Comparison of ENCODE assay signal across 1 cellular context in genomic region chr11:2139691-2140337, GRCh38.
TF ChIP-seq lines count a peak whose summit lies in the region.

No MANE protein-coding gene starts in this region.

TF ChIP-seq in HepG2, 621 proteins besides CTCF, POLR2A, EP300 and RAD21 (continued from another document and continues in another):
- TF ChIP-seq PATZ1 (CRISPR knock-in tag; IDR thresholded peaks at IDR 0.05) (peak; percentile 76), ZNF777 (CRISPR knock-in tag; IDR thresholded peaks at IDR 0.05) (peak; percentile 75), THAP11 (CRISPR knock-in tag; IDR thresholded peaks at IDR 0.05) (0 out of 2 replicates have a peak, but pooled peaks have one; percentile 9), ZNF10 (CRISPR knock-in tag; IDR thresholded peaks at IDR 0.05; ENCODE audit: borderline replicate concordance, low read depth) (no peak), IKZF5 (CRISPR knock-in tag; IDR thresholded peaks at IDR 0.05) (no peak), CREB3 (CRISPR knock-in tag; IDR thresholded peaks at IDR 0.05) (no peak), NCOA2 (CRISPR knock-in tag; IDR thresholded peaks at IDR 0.05) (no peak), MYC (CRISPR knock-in tag; IDR thresholded peaks at IDR 0.05; ENCODE audit: borderline replicate concordance) (peak; percentile 15; the same call in 1 of the 2 replicates), TFAP4 (IDR thresholded peaks at IDR 0.05; ENCODE audit: borderline replicate concordance, low read depth) (no peak), HDAC1 (CRISPR knock-in tag; IDR thresholded peaks at IDR 0.05) (peak; percentile 11; the same call in 1 of the 2 replicates), ZNF883 (CRISPR knock-in tag; IDR thresholded peaks at IDR 0.05; ENCODE audit: not compliant biosample characterization) (peak; percentile 65), ZBTB10 (CRISPR knock-in tag; IDR thresholded peaks at IDR 0.05; ENCODE audit: borderline replicate concordance) (peak; percentile 80), ZNF7 (CRISPR knock-in tag; IDR thresholded peaks at IDR 0.05) (no peak), SRSF1 (optimal IDR thresholded peaks at IDR 0.05; ENCODE audit: low read depth, low read length) (no peak), ZNF615 (CRISPR knock-in tag; IDR thresholded peaks at IDR 0.05; ENCODE audit: borderline replicate concordance) (no peak), THYN1 (CRISPR knock-in tag; IDR thresholded peaks at IDR 0.05; ENCODE audit: borderline replicate concordance, low read depth) (no peak), HDAC6 (IDR thresholded peaks at IDR 0.05; ENCODE audit: low read depth, low read length) (no peak), HMGXB4 (CRISPR knock-in tag; IDR thresholded peaks at IDR 0.05; ENCODE audit: borderline replicate concordance in 1 of 2, low read depth in 1 of 2) (peak in 1 of 2 experiments; percentile 10; a peak in 1 of 4 replicates), PREB (CRISPR knock-in tag; IDR thresholded peaks at IDR 0.05) (no peak), ZNF552 (CRISPR knock-in tag; IDR thresholded peaks at IDR 0.05; ENCODE audit: borderline replicate concordance) (no peak), ZFX (CRISPR knock-in tag; IDR thresholded peaks at IDR 0.05; ENCODE audit: low read depth) (peak; percentile 33), SIN3B (IDR thresholded peaks at IDR 0.05; ENCODE audit: low read length) (no peak), XRCC5 (optimal IDR thresholded peaks at IDR 0.05; ENCODE audit: low read length) (peak; percentile 32), ZNF569 (CRISPR knock-in tag; IDR thresholded peaks at IDR 0.05; ENCODE audit: borderline replicate concordance) (no peak), BCL3 (CRISPR knock-in tag; IDR thresholded peaks at IDR 0.05) (0 out of 2 replicates have a peak, but pooled peaks have one; percentile 16), ZNF597 (CRISPR knock-in tag; IDR thresholded peaks at IDR 0.05) (no peak), TBX2 (CRISPR knock-in tag; IDR thresholded peaks at IDR 0.05; ENCODE audit: borderline replicate concordance) (peak; percentile 28; the same call in 1 of the 2 replicates), ATRX (CRISPR knock-in tag; IDR thresholded peaks at IDR 0.05; ENCODE audit: borderline replicate concordance) (no peak), RNF2 (conservative IDR thresholded peaks at IDR 0.05; ENCODE audit: low read depth) (peak; percentile 69; the same call in 1 of the 2 replicates), ERF (CRISPR knock-in tag; IDR thresholded peaks at IDR 0.05) (no peak), HNRNPLL (IDR thresholded peaks at IDR 0.05; ENCODE audit: low read depth, low read length, poor library complexity, severe bottlenecking) (peak; percentile 83), TRIM22 (IDR thresholded peaks at IDR 0.05) (no peak), ZNF280D (CRISPR knock-in tag; IDR thresholded peaks at IDR 0.05) (no peak), FOXK1 (CRISPR knock-in tag; IDR thresholded peaks at IDR 0.05; ENCODE audit: borderline replicate concordance, low read depth) (no peak), NFE2 (CRISPR knock-in tag; IDR thresholded peaks at IDR 0.05) (no peak), GFI1 (CRISPR knock-in tag; IDR thresholded peaks at IDR 0.05; ENCODE audit: borderline replicate concordance) (0 out of 2 replicates have a peak, but pooled peaks have one; percentile 17), KAT7 (CRISPR knock-in tag; IDR thresholded peaks at IDR 0.05; ENCODE audit: borderline replicate concordance) (no peak), CBFB (CRISPR knock-in tag; IDR thresholded peaks at IDR 0.05) (no peak), IRF2 (CRISPR knock-in tag; IDR thresholded peaks at IDR 0.05) (0 out of 2 replicates have a peak, but pooled peaks have one; percentile 24), ZBTB43 (CRISPR knock-in tag; conservative IDR thresholded peaks at IDR 0.05) (no peak), MAZ (IDR thresholded peaks at IDR 0.05; ENCODE audit: borderline replicate concordance, low read depth, low read length) (no peak), MAZ (CRISPR knock-in tag; IDR thresholded peaks at IDR 0.05; ENCODE audit: low read depth) (no peak; the same call in 1 of the 2 replicates)
